In genomic region chr18:44795241-44795640, GRCh38 we compare ENCODE assay signal across 19 cellular contexts.
"Had no signal": no experiment of that assay in that cellular context is flagged by ENCODE, and none has a peak within 500 bp of the region (broad histone marks: within the 10 kb centered on the region; RNA-seq: fewer than 3 reads in every experiment).

No MANE protein-coding gene starts in this region.

- ATAC-seq: activated CD8-positive, alpha-beta memory T cell treated with anti-CD3 and anti-CD28 coated beads, Interleukin-2, amount 10 ng/mL, durations not matched to agents 7 days and 5 days; left cardiac atrium; natural killer cell treated with Interleukin-12 subunit alpha and Interleukin-12 subunit beta and Interleukin-15 and Interleukin-18, amount 100 ng/mL, for 72 hours; sciatic nerve had no signal

- H3K27ac ChIP-seq: dorsolateral prefrontal cortex, epithelial cell of prostate, parathyroid adenoma, testis had no signal

- FAIRE-seq: islet of Langerhans had no signal

- DNase-seq: activated CD4-positive, alpha-beta T cell treated with anti-CD3 and anti-CD28 coated beads for 1 hour; activated CD4-positive, alpha-beta T cell treated with anti-CD3 and anti-CD28 coated beads, Interleukin-2, amount 50 U/mL, for 48 hours; activated CD8-positive, alpha-beta memory T cell treated with anti-CD3 and anti-CD28 coated beads, Interleukin-2, amount 10 ng/mL, durations not matched to agents 7 days and 5 days; activated gamma-delta T cell treated with Interleukin-2 at 50 U/mL for 16 hours; amygdala; caudate nucleus; dorsolateral prefrontal cortex; foreskin fibroblast; hippocampal formation; left cardiac atrium; stimulated activated CD8-positive, alpha-beta memory T cell treated with anti-CD3 and anti-CD28 coated beads, Interleukin-4, amount 100 ng/mL, for 48 hours; T1000; testis had no signal

- H3K27me3 ChIP-seq: dorsolateral prefrontal cortex, testis had no signal

- H3K4me3 ChIP-seq: dorsolateral prefrontal cortex, smooth muscle cell, testis had no signal

- H3K9me3 ChIP-seq: testis had no signal
